Comparison of ENCODE assay signal across 27 cellular contexts in the genomic region with DNA sequence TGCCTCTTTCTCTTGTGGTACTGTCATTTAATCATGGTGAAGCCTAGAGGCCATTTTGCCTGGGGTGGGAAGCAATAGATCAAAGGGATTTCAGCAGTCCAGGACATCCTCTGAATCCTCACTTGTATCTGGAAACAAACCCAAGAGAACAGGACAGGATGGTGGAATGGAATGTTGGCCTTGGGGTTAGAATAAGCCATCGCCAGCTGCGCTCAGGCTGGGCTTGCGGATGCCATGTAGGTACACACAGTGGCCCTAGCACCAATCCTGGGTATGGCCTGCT.
"Had no signal": no experiment of that assay in that cellular context is flagged by ENCODE, and none has a peak within 500 bp of the region (broad histone marks: within the 10 kb centered on the region; RNA-seq: fewer than 3 reads in every experiment).

No MANE protein-coding gene starts in this region.

- ATAC-seq: activated T-helper 17 cell treated with anti-CD3 and anti-CD28 coated beads, Interleukin-2, amount 50 U/mL, for 72 hours; T-helper 17 cell; WTC11 had no signal

- H3K4me3 ChIP-seq: MG63 had no signal

- H3K27ac ChIP-seq: brain microvascular endothelial cell, KMS-11, RWPE1 had no signal

- H3K27me3 Mint-ChIP-seq: activated naive CD8-positive, alpha-beta T cell had no signal

- H3K4me3 Mint-ChIP-seq: activated naive CD4-positive, alpha-beta T cell treated with anti-CD3 and anti-CD28 coated beads for 36 hours; activated naive CD8-positive, alpha-beta T cell; activated T-helper 17 cell treated with anti-CD3 and anti-CD28 coated beads, Interleukin-2, amount 50 U/mL, for 72 hours; T-helper 17 cell; WTC11 had no signal

- H3K4me2 ChIP-seq: KMS-11 had no signal

- H3K27ac Mint-ChIP-seq: activated naive CD4-positive, alpha-beta T cell treated with anti-CD3 and anti-CD28 coated beads for 36 hours; activated naive CD8-positive, alpha-beta T cell; activated T-helper 17 cell treated with anti-CD3 and anti-CD28 coated beads, Interleukin-2, amount 50 U/mL, for 72 hours; T-helper 17 cell; WTC11 had no signal

- H3K27me3 ChIP-seq: brain microvascular endothelial cell, MG63 had no signal

- H3K9me3 Mint-ChIP-seq: activated naive CD4-positive, alpha-beta T cell treated with anti-CD3 and anti-CD28 coated beads for 36 hours; activated T-helper 17 cell treated with anti-CD3 and anti-CD28 coated beads, Interleukin-2, amount 50 U/mL, for 72 hours had no signal

- H3K4me1 Mint-ChIP-seq: activated T-helper 17 cell treated with anti-CD3 and anti-CD28 coated beads, Interleukin-2, amount 50 U/mL, for 72 hours; T-helper 17 cell had no signal

- H3K9ac ChIP-seq: KMS-11 had no signal

- DNase-seq: activated CD4-positive, alpha-beta T cell treated with anti-CD3 and anti-CD28 coated beads for 48 hours; activated CD4-positive, alpha-beta T cell treated with anti-CD3 and anti-CD28 coated beads, Interleukin-2, amount 50 U/mL, for 4 hours; activated CD4-positive, CD25-positive, alpha-beta regulatory T cell treated with anti-CD3 and anti-CD28 coated beads, Interleukin-2, amount 50 U/mL, for 72 hours; activated gamma-delta T cell; activated naive CD4-positive, alpha-beta T cell treated with anti-CD3 and anti-CD28 coated beads for 36 hours; activated T-cell treated with anti-CD3 and anti-CD28 coated beads for 4 hours; activated T-cell treated with anti-CD3 and anti-CD28 coated beads, Interleukin-2, amount 50 U/mL, for 48 hours; amygdala; brain microvascular endothelial cell; MG63; MV-4-11; NCI-H1092 treated with DMSO at 0.1 percent for 48 hours; NCI-H1417 treated with DMSO at 0.1 percent for 48 hours; NCI-H1694; NCI-H2029 treated with DMSO at 0.1 percent for 48 hours; NCI-H510A treated with DMSO at 0.1 percent for 48 hours; NCI-H69; NK-92 treated with Interleukin-12 subunit alpha and Interleukin-12 subunit beta, amount 100 ng/mL, for 24 hours; OCI-M1; SHP77 treated with DMSO at 0.1 percent for 48 hours; T-helper 17 cell; T-helper 9 cell had no signal

- H3K36me3 ChIP-seq: brain microvascular endothelial cell, MG63 had no signal
